ENCODE assay signal across 16 cellular contexts in the genomic region with DNA sequence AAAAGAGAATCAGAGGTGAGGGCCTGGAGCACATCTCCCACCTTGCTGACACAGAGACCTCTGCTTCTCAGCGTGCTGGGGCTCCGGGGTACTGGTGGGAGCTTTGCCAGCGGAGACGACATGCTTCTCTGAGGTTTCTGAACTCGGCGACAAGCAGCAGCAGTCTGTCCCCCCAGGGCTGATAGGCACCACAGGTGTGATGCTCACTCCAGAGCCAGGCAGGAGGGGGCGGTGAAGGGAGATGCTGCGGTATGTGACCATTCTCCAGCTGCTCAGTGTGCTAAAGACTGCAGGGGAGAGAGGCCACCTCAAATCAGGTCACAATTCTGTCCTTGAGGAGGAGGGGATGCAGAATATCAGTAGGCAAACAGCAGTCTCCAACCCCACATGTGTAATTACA.
DNase-seq lines count a peak whose midpoint lies in the region; ATAC-seq and TF ChIP-seq lines count a peak whose summit lies in the region.
"Had no signal": no experiment of that assay in that cellular context is flagged by ENCODE, and none has a peak within 500 bp of the region (broad histone marks: within the 10 kb centered on the region; RNA-seq: fewer than 3 reads in every experiment).

No MANE protein-coding gene starts in this region.

- peak overlapping the region in 1 of 2 experiments; percentile 1; a peak in 1 of 4 replicates for H4K8ac ChIP-seq in IMR-90 (ENCODE audit: low read depth in 2 of 2, low read length in 2 of 2)

- H4K91ac ChIP-seq in IMR-90 (ENCODE audit: insufficient read depth, low read depth, low read length): peak overlapping the region; percentile 42; the same call in 1 of the 2 replicates

- H3F3A ChIP-seq in SK-N-SH (replicated peaks; ENCODE audit: insufficient read depth) (no peaks in the 10 kb centered on the region), neural progenitor cell (ENCODE audit: low read depth) (peaks cover 6% of the 10 kb centered on the region)

- H3K36me3 Mint-ChIP-seq in endodermal cell (ENCODE audit: low read depth) (no peaks in the 10 kb centered on the region), neural progenitor cell (no peaks in the 10 kb centered on the region)
- no peaks in the 10 kb centered on the region for H3K36me3 Mint-ChIP-seq in activated CD4-positive, alpha-beta T cell treated with anti-CD3 and anti-CD28 coated beads, Interleukin-2, amount 10 ng/mL, durations not matched to agents 7 days and 5 days (ENCODE audit: low read depth)
- H3K36me3 Mint-ChIP-seq: CD8-positive, alpha-beta T cell had no signal

- 95% methylated on average over 6 of the region's 8 CpGs for WGBS in SK-N-SH (ENCODE audit: low lambda C conversion rate)
- WGBS in IMR-90 (ENCODE audit: extremely low coverage in 2 of 2, insufficient read length in 1 of 2), 2 experiments: 92% methylated on average over 2 of the region's 8 CpGs; no CpG with 5 or more reads in 1 of the 2 experiments
- 79 to 81% methylated on average over 6 to 8 of the region's 8 CpGs for WGBS in endodermal cell (ENCODE audit: insufficient coverage in 1 of 2, insufficient read length in 1 of 2), 2 experiments

- H3K4me3 Mint-ChIP-seq in endodermal cell (no peak overlapping the region), neural progenitor cell (no peak overlapping the region)
- no peak overlapping the region for H3K4me3 Mint-ChIP-seq in activated CD4-positive, alpha-beta T cell treated with anti-CD3 and anti-CD28 coated beads, Interleukin-2, amount 10 ng/mL, durations not matched to agents 7 days and 5 days
- H3K4me3 Mint-ChIP-seq: CD8-positive, alpha-beta T cell; HFFc6 had no signal

- peak overlapping the region; percentile 74; the same call in 1 of the 2 replicates for H2BK20ac ChIP-seq in IMR-90 (ENCODE audit: low read depth, low read length)

- dilution Hi-C loops in IMR-90 (cut with HindIII; ENCODE audit: low sequenced_read_pairs, unreplicated experiment): no loop called here

- H2BK15ac ChIP-seq in IMR-90 (ENCODE audit: low read depth, low read length): no peak overlapping the region; the same call in 2 of the 3 replicates

- in situ Hi-C loops in IMR-90 (cut with MboI; ENCODE audit: low sequenced_read_pairs): no loop called here

- H3K79me1 ChIP-seq in IMR-90 (ENCODE audit: low read depth in 1 of 2, low read length in 2 of 2): no peaks in the 10 kb centered on the region; a peak in 1 of 4 replicates

- H3K9me3 ChIP-seq in SK-N-SH: no peaks in the 10 kb centered on the region
- H3K9me3 ChIP-seq in IMR-90 (ENCODE audit: control insufficient read depth, insufficient read depth, low read length): no peaks in the 10 kb centered on the region; the same call in 1 of the 2 replicates
- H3K9me3 ChIP-seq in endodermal cell (ENCODE audit: control insufficient read depth, low read length): peaks cover 7% of the 10 kb centered on the region
- H3K9me3 ChIP-seq in neural progenitor cell (ENCODE audit: low read depth): no peaks in the 10 kb centered on the region
- no peaks in the 10 kb centered on the region for H3K9me3 ChIP-seq in uterus
- H3K9me3 ChIP-seq: BLaER1 treated with 17β-estradiol and CSF1 and Interleukin-3, amounts not matched to agents 10 nM and 100 nM; Peyer's patch had no signal

- H3K4me3 ChIP-seq in SK-N-SH (ENCODE audit: low read depth in 2 of 2, low read length in 1 of 2): no peak overlapping the region
- no peak overlapping the region for H3K4me3 ChIP-seq in IMR-90 (ENCODE audit: insufficient read depth, low read depth, low read length)
- no peak overlapping the region for H3K4me3 ChIP-seq in endodermal cell (ENCODE audit: low read length)
- H3K4me3 ChIP-seq in neural progenitor cell: no peak overlapping the region
- no peak overlapping the region for H3K4me3 ChIP-seq in uterus
- H3K4me3 ChIP-seq: BLaER1 treated with 17β-estradiol and CSF1 and Interleukin-3, amounts not matched to agents 10 nM and 100 nM; K562; Peyer's patch had no signal

- H3K27ac ChIP-seq in SK-N-SH (ENCODE audit: low read depth in 2 of 2, low read length in 1 of 2) (peak overlapping the region in 1 of 2 experiments; percentile 34; a peak in 2 of 4 replicates), IMR-90 (ENCODE audit: insufficient read depth, low read length) (no peak overlapping the region), endodermal cell (ENCODE audit: low read depth, low read length) (no peak overlapping the region), neural progenitor cell (no peak overlapping the region), uterus (no peak overlapping the region)
- H3K27ac ChIP-seq: BLaER1 treated with 17β-estradiol and CSF1 and Interleukin-3, amounts not matched to agents 10 nM and 100 nM; Peyer's patch had no signal

- no peaks in the 10 kb centered on the region for H3K36me3 ChIP-seq in SK-N-SH (replicated peaks in 1 of 2; ENCODE audit: control insufficient read depth in 1 of 2, insufficient read depth in 2 of 2, low read length in 1 of 2)
- H3K36me3 ChIP-seq in IMR-90 (ENCODE audit: control insufficient read depth, insufficient read depth, low read length): no peaks in the 10 kb centered on the region
- no peaks in the 10 kb centered on the region for H3K36me3 ChIP-seq in endodermal cell (ENCODE audit: control insufficient read depth, insufficient read depth, low read length)
- H3K36me3 ChIP-seq in neural progenitor cell: no peaks in the 10 kb centered on the region
- no peaks in the 10 kb centered on the region for H3K36me3 ChIP-seq in uterus
- H3K36me3 ChIP-seq: BLaER1 treated with 17β-estradiol and CSF1 and Interleukin-3, amounts not matched to agents 10 nM and 100 nM; Peyer's patch had no signal

- no peak overlapping the region for H3K14ac ChIP-seq in IMR-90 (replicated peaks; ENCODE audit: low read depth, low read length)

- H3K4me2 ChIP-seq in SK-N-SH (no peak overlapping the region), IMR-90 (ENCODE audit: low read depth, low read length) (no peak overlapping the region), neural progenitor cell (no peak overlapping the region)

- H3K27me3 Mint-ChIP-seq in endodermal cell (ENCODE audit: insufficient read depth) (no peaks in the 10 kb centered on the region), neural progenitor cell (ENCODE audit: insufficient read depth, low read depth) (peaks cover 7% of the 10 kb centered on the region)
- H3K27me3 Mint-ChIP-seq in activated CD4-positive, alpha-beta T cell treated with anti-CD3 and anti-CD28 coated beads, Interleukin-2, amount 10 ng/mL, durations not matched to agents 7 days and 5 days: peaks cover 12% of the 10 kb centered on the region

- POLR2A ChIA-PET in SK-N-SH (lab: Yijun Ruan, JAX) (no interaction called here), IMR-90 (lab: Charles Lee; ENCODE audit: unreplicated experiment) (no interaction called here)
- POLR2A ChIA-PET in activated CD4-positive, alpha-beta T cell treated with anti-CD3 and anti-CD28 coated beads, Interleukin-2, amount 10 ng/mL, durations not matched to agents 7 days and 5 days (lab: Charles Lee): no interaction called here

- H2AK5ac ChIP-seq in IMR-90 (ENCODE audit: low read depth, low read length): peak overlapping the region; percentile 91

- peak overlapping the region; percentile 39 for H3K4ac ChIP-seq in IMR-90 (ENCODE audit: low read depth, low read length)

- H2BK5ac ChIP-seq in IMR-90 (ENCODE audit: low read depth, low read length, poor library complexity, severe bottlenecking): peak overlapping the region; percentile 41

- H3K4me1 ChIP-seq in SK-N-SH (ENCODE audit: control insufficient read depth in 1 of 2, insufficient read depth in 2 of 2, low read depth in 1 of 2, low read length in 1 of 2) (peaks cover 0 to 9% of the 10 kb centered on the region in 2 experiments; a peak in 2 of 4 replicates), IMR-90 (ENCODE audit: control insufficient read depth, insufficient read depth, low read length) (peaks cover 8% of the 10 kb centered on the region), endodermal cell (ENCODE audit: control insufficient read depth, insufficient read depth, low read length) (no peaks in the 10 kb centered on the region), neural progenitor cell (no peaks in the 10 kb centered on the region), uterus (no peaks in the 10 kb centered on the region)
- H3K4me1 ChIP-seq: Peyer's patch had no signal

- no peak overlapping the region for H3K23ac ChIP-seq in IMR-90 (ENCODE audit: low read depth, low read length)

- DNase-seq in SK-N-SH: peak; percentile 19
- DNase-seq in IMR-90: no peak
- DNase-seq in endodermal cell: peak; percentile 79
- DNase-seq in neural progenitor cell (ENCODE audit: low spot score): no peak
- DNase-seq in uterus: no peak
- no peak for DNase-seq in activated CD4-positive, alpha-beta T cell treated with anti-CD3 and anti-CD28 coated beads, Interleukin-2, amount 10 ng/mL, durations not matched to agents 7 days and 5 days
- DNase-seq in sciatic nerve (ENCODE audit: low spot score): no peak
- DNase-seq: CD8-positive, alpha-beta T cell; HFFc6; NCI-H2107; NCI-H524 treated with DMSO at 0.1 percent for 48 hours; Peyer's patch; T-helper 1 cell had no signal

- H3K9ac ChIP-seq in SK-N-SH: no peak overlapping the region
- H3K9ac ChIP-seq in IMR-90 (ENCODE audit: low read depth, low read length): no peak overlapping the region
- no peak overlapping the region for H3K9ac ChIP-seq in endodermal cell (ENCODE audit: extremely low read depth, low read length, poor library complexity, severe bottlenecking)
- H3K9ac ChIP-seq in neural progenitor cell: no peak overlapping the region
- H3K9ac ChIP-seq: BLaER1 treated with 17β-estradiol and CSF1 and Interleukin-3, amounts not matched to agents 10 nM and 100 nM had no signal

- ATAC-seq in SK-N-SH treated with all-trans-retinoic acid at 6 μM for 48 hours: no peak
- no peak for ATAC-seq in IMR-90 (ENCODE audit: low read depth)
- ATAC-seq in sciatic nerve: no peak
- ATAC-seq: CD8-positive, alpha-beta T cell; K562 had no signal

- H3K4me1 Mint-ChIP-seq in endodermal cell (peaks cover 9% of the 10 kb centered on the region), neural progenitor cell (peaks cover 3% of the 10 kb centered on the region)
- H3K4me1 Mint-ChIP-seq in activated CD4-positive, alpha-beta T cell treated with anti-CD3 and anti-CD28 coated beads, Interleukin-2, amount 10 ng/mL, durations not matched to agents 7 days and 5 days: no peaks in the 10 kb centered on the region

- peak overlapping the region; percentile 0 for H2BK120ac ChIP-seq in IMR-90 (ENCODE audit: low read depth, low read length)

- TF ChIP-seq CTCF in SK-N-SH (IDR thresholded peaks at IDR 0.05): no peak
- no peak for TF ChIP-seq CTCF in IMR-90 (conservative IDR thresholded peaks at IDR 0.05; ENCODE audit: low read depth, low read length)
- TF ChIP-seq CTCF in endodermal cell (conservative IDR thresholded peaks at IDR 0.05): peak; percentile 38
- no peak for TF ChIP-seq CTCF in neural progenitor cell (IDR thresholded peaks at IDR 0.05)
- no peak for TF ChIP-seq CTCF in uterus (IDR thresholded peaks at IDR 0.05)

- intact Hi-C loops in IMR-90 (cut with micrococcal nuclease): no loop called here
- intact Hi-C loops in uterus (cut with DNase I; ENCODE audit: low total_unique reads): no loop called here
- intact Hi-C loops in sciatic nerve (cut with DNase I): no loop called here

- H4K5ac ChIP-seq in IMR-90 (ENCODE audit: low read depth, low read length): peak overlapping the region; percentile 10

- no peak overlapping the region for H3K56ac ChIP-seq in IMR-90 (ENCODE audit: extremely low read depth, insufficient read depth, low read length)

- no peak for TF ChIP-seq EP300 in SK-N-SH (IDR thresholded peaks at IDR 0.05; ENCODE audit: borderline replicate concordance in 1 of 2, low read depth in 1 of 2, low read length in 1 of 2)

- TF ChIP-seq RAD21 in SK-N-SH (IDR thresholded peaks at IDR 0.05; ENCODE audit: low read length): no peak
- TF ChIP-seq RAD21 in IMR-90 (IDR thresholded peaks at IDR 0.05; ENCODE audit: low read length): no peak

- TF ChIP-seq POLR2A in IMR-90 (IDR thresholded peaks at IDR 0.05; ENCODE audit: low read depth, low read length) (no peak), uterus (IDR thresholded peaks at IDR 0.05) (no peak)

- no peak overlapping the region for H3K27ac Mint-ChIP-seq in endodermal cell
- no peak overlapping the region for H3K27ac Mint-ChIP-seq in neural progenitor cell
- H3K27ac Mint-ChIP-seq in activated CD4-positive, alpha-beta T cell treated with anti-CD3 and anti-CD28 coated beads, Interleukin-2, amount 10 ng/mL, durations not matched to agents 7 days and 5 days: no peak overlapping the region
- H3K27ac Mint-ChIP-seq: CD8-positive, alpha-beta T cell; HFFc6 had no signal

- no peaks in the 10 kb centered on the region for H3K9me1 ChIP-seq in IMR-90 (ENCODE audit: insufficient read depth, low read length)

- H3K27me3 ChIP-seq in SK-N-SH (ENCODE audit: insufficient read depth) (no peaks in the 10 kb centered on the region), IMR-90 (ENCODE audit: control insufficient read depth, insufficient read depth, low read length) (no peaks in the 10 kb centered on the region), endodermal cell (ENCODE audit: control insufficient read depth, insufficient read depth, low read length, poor library complexity, severe bottlenecking) (no peaks in the 10 kb centered on the region), neural progenitor cell (no peaks in the 10 kb centered on the region), uterus (no peaks in the 10 kb centered on the region)
- H3K27me3 ChIP-seq: BLaER1 treated with 17β-estradiol and CSF1 and Interleukin-3, amounts not matched to agents 10 nM and 100 nM; Peyer's patch had no signal

- H3K79me2 ChIP-seq in SK-N-SH (ENCODE audit: insufficient read depth) (no peaks in the 10 kb centered on the region), neural progenitor cell (ENCODE audit: low read depth) (no peaks in the 10 kb centered on the region)

- H2AFZ ChIP-seq in SK-N-SH (ENCODE audit: low read depth) (no peak overlapping the region), IMR-90 (replicated peaks; ENCODE audit: low read length, poor library complexity) (no peak overlapping the region), neural progenitor cell (replicated peaks) (peak overlapping the region; percentile 68)

- H3K9me2 ChIP-seq in SK-N-SH: no peaks in the 10 kb centered on the region

- no peaks in the 10 kb centered on the region for H4K20me1 ChIP-seq in SK-N-SH (ENCODE audit: insufficient read depth)
- H4K20me1 ChIP-seq in IMR-90 (ENCODE audit: insufficient read depth, low read length): no peaks in the 10 kb centered on the region
- H4K20me1 ChIP-seq in neural progenitor cell (ENCODE audit: low read depth): no peaks in the 10 kb centered on the region
- H4K20me1 ChIP-seq: BLaER1 treated with 17β-estradiol and CSF1 and Interleukin-3, amounts not matched to agents 10 nM and 100 nM had no signal

- CTCF ChIA-PET in SK-N-SH (lab: Yijun Ruan, JAX): interaction anchor here (1.4 kb wide), 1 partner anchor 10 kb away, joined by 7 read pairs; no protein-coding TSS in a partner anchor
- CTCF ChIA-PET in IMR-90 (lab: Yijun Ruan, JAX): no interaction called here
- CTCF ChIA-PET in activated CD4-positive, alpha-beta T cell treated with anti-CD3 and anti-CD28 coated beads, Interleukin-2, amount 10 ng/mL, durations not matched to agents 7 days and 5 days (lab: Charles Lee): no interaction called here

- peak overlapping the region; percentile 2 for H3K18ac ChIP-seq in IMR-90 (ENCODE audit: low read depth, low read length)

- H3K9me3 Mint-ChIP-seq in endodermal cell (peaks cover 3% of the 10 kb centered on the region), neural progenitor cell (peaks cover 7% of the 10 kb centered on the region)
- H3K9me3 Mint-ChIP-seq in activated CD4-positive, alpha-beta T cell treated with anti-CD3 and anti-CD28 coated beads, Interleukin-2, amount 10 ng/mL, durations not matched to agents 7 days and 5 days: no peaks in the 10 kb centered on the region
- H3K9me3 Mint-ChIP-seq: CD8-positive, alpha-beta T cell; HFFc6 had no signal

- no peak overlapping the region for H2AK9ac ChIP-seq in IMR-90 (replicated peaks; ENCODE audit: low read depth, low read length, poor library complexity)

- no TSS peak for BruUV-seq in IMR-90 (replicated peaks; lab: Mats Ljungman, UMichigan)

Comparison
In these comparisons a context has a peak if more than half of its experiments do, and no peak if none do; other contexts are left out.
1. DNase-seq: peak in SK-N-SH (single experiment) and endodermal cell (single experiment); none in IMR-90 (single experiment), neural progenitor cell (single experiment), uterus (0 of 2), activated CD4-positive, alpha-beta T cell treated with anti-CD3 and anti-CD28 coated beads, Interleukin-2, amount 10 ng/mL, durations not matched to agents 7 days and 5 days (single experiment) and sciatic nerve (single experiment).